Comparison of ENCODE assay signal across 26 cellular contexts in the genomic region with DNA sequence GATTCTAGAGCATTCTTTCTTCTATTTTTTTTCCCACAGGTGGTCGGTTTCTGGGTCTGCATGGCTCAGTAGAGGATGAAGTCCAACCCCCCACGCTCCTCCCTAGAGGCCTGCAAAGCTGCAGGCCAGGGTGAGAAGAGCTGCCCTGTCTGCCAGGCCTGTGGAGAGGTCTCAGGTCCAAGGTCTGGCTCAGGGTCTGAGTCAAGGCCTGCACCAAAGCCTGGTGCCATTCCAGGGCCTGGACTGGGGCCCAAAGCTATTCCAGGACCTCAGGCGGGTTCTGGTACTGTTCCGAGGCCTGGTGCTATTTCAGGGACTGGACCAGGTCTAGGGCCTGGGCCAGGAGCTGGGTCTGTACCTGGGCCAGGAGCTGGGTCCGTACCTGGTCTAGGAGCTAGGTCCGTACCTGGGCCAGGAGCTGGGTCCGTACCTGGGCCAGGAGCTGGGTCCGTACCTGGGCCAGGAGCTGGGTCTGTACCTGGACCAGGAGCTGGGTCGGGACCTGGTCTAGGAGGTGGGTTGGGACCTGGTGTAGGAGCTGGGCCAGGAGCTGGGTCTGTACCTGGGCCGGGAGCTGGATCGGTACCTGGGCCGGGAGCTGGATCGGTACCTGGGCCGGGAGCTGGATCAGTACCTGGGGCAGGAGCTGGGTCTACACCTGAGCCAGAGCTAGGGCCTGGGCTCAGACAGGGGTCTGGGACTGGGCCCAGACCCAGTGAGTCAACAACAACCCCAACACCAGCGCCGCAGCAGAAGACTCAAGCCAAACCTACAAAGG. TPM values are rescaled to one million over a fixed set of nuclear protein-coding genes. Genes with fewer than 3 reads are reported as not detected.
DNase-seq lines count a peak whose midpoint lies in the region; ATAC-seq lines count a peak whose summit lies in the region.
"Had no signal": no experiment of that assay in that cellular context is flagged by ENCODE, and none has a peak within 500 bp of the region (broad histone marks: within the 10 kb centered on the region; RNA-seq: fewer than 3 reads in every experiment).

No MANE protein-coding gene starts in this region.

- no peak overlapping the region for H3K27ac ChIP-seq in BLaER1
- H3K27ac ChIP-seq: 22Rv1, A549 had no signal

- no peaks in the 10 kb centered on the region for H3K36me3 ChIP-seq in BLaER1

- H3K9ac ChIP-seq in BLaER1: no peak overlapping the region

- H3K27me3 Mint-ChIP-seq in stimulated activated memory B cell treated with anti-CD40 and anti-IgM and Interleukin-4, amounts not matched to agents 10 μg/mL and 1 μg/mL and 100 μg/mL, for 72 hours: peaks cover 15% of the 10 kb centered on the region

- intact Hi-C loops in Right ventricle myocardium inferior (cut with DNase I): no loop called here
- intact Hi-C loops in Right ventricle myocardium superior (cut with DNase I): no loop called here

- H3K4me1 ChIP-seq in BLaER1: peaks cover 8% of the 10 kb centered on the region; the same call in 1 of the 2 replicates
- H3K4me1 ChIP-seq: A549 had no signal

- H3K9me3 ChIP-seq in BLaER1: no peaks in the 10 kb centered on the region; the same call in 1 of the 2 replicates

- peak overlapping the region; percentile 16; the same call in 1 of the 2 replicates for H3K4me2 ChIP-seq in BLaER1
- H3K4me2 ChIP-seq: A549 had no signal

- H3K9me3 Mint-ChIP-seq in stimulated activated memory B cell treated with anti-CD40 and anti-IgM and Interleukin-4, amounts not matched to agents 10 μg/mL and 1 μg/mL and 100 μg/mL, for 72 hours: peaks cover 5% of the 10 kb centered on the region
- H3K9me3 Mint-ChIP-seq: CD8-positive, alpha-beta memory T cell had no signal

- no peak overlapping the region for H3K4me3 Mint-ChIP-seq in stimulated activated memory B cell treated with anti-CD40 and anti-IgM and Interleukin-4, amounts not matched to agents 10 μg/mL and 1 μg/mL and 100 μg/mL, for 72 hours
- H3K4me3 Mint-ChIP-seq: B cell; CD14-positive monocyte; CD4-positive, alpha-beta memory T cell; CD4-positive, CD25-positive, alpha-beta regulatory T cell; CD8-positive, alpha-beta memory T cell had no signal

- no peaks in the 10 kb centered on the region for H3K27me3 ChIP-seq in BLaER1

- no peak overlapping the region for H3K27ac Mint-ChIP-seq in stimulated activated memory B cell treated with anti-CD40 and anti-IgM and Interleukin-4, amounts not matched to agents 10 μg/mL and 1 μg/mL and 100 μg/mL, for 72 hours
- H3K27ac Mint-ChIP-seq: B cell; CD4-positive, alpha-beta memory T cell; CD4-positive, CD25-positive, alpha-beta regulatory T cell had no signal

- peak; percentile 13 for ATAC-seq in Right ventricle myocardium inferior
- ATAC-seq in Right ventricle myocardium superior (ENCODE audit: poor library complexity): no peak
- ATAC-seq in stimulated activated memory B cell treated with anti-CD40 and anti-IgM and Interleukin-4, amounts not matched to agents 10 μg/mL and 1 μg/mL and 100 μg/mL, for 72 hours: peak; percentile 28
- ATAC-seq: A549, GM12878 had no signal

- peaks cover 7% of the 10 kb centered on the region for H3K36me3 Mint-ChIP-seq in stimulated activated memory B cell treated with anti-CD40 and anti-IgM and Interleukin-4, amounts not matched to agents 10 μg/mL and 1 μg/mL and 100 μg/mL, for 72 hours
- H3K36me3 Mint-ChIP-seq: CD14-positive monocyte; CD4-positive, alpha-beta memory T cell had no signal

- H3K4me3 ChIP-seq in BLaER1: no peak overlapping the region
- H3K4me3 ChIP-seq: A549, GM12878 had no signal

- H4K20me1 ChIP-seq in BLaER1: no peaks in the 10 kb centered on the region

- H3K4me1 Mint-ChIP-seq in stimulated activated memory B cell treated with anti-CD40 and anti-IgM and Interleukin-4, amounts not matched to agents 10 μg/mL and 1 μg/mL and 100 μg/mL, for 72 hours: no peaks in the 10 kb centered on the region

- no peak for DNase-seq in Right ventricle myocardium inferior (ENCODE audit: missing footprints)
- no peak for DNase-seq in Right ventricle myocardium superior
- no peak for DNase-seq in pons (ENCODE audit: low spot score)
- DNase-seq: AML-193; C1 segment of cervical spinal cord; CD4-positive, alpha-beta memory T cell; CD4-positive, CD25-positive, alpha-beta regulatory T cell; CD8-positive, alpha-beta memory T cell; COR-L47; DMS 273 treated with DMSO at 0.1 percent for 48 hours; DMS153; DMS53; DMS79; DND-41; EL; GDM1 had no signal

RNA-seq across cellular contexts. Expression of gene SDR42E2, which starts 3.4 kb away (rescaled TPM):
- not detected for total RNA-seq in Right ventricle myocardium inferior
- not detected for total RNA-seq in Right ventricle myocardium superior
- total RNA-seq: A172, Daoy, G401, GM12878 had no signal

RNA-seq across cellular contexts. Expression of gene EEF2K, which starts 40.4 kb away (rescaled TPM):
- total RNA-seq in Right ventricle myocardium inferior (28.8 TPM), Right ventricle myocardium superior (26.4 TPM)
